ENCODE assay signal across 24 cellular contexts in the genomic region with DNA sequence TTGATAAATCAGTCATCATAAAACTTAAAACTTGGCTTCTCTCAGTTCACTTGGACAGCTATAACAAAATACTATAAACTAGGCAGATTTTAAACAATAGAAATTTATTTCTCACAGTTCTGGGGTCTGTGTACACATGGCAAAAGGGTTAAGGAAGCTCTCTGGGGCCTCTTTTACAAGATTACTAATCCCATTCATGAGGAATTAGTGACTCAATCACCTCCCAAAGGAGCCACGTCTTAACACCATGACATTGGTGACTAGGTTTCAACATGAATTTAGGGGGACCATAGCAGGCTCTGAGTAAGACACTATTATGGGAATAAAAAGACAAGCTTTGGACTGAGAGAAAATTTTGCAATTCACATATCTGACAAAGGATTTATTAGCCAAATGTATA.
"Had no signal": no experiment of that assay in that cellular context is flagged by ENCODE, and none has a peak within 500 bp of the region (broad histone marks: within the 10 kb centered on the region; RNA-seq: fewer than 3 reads in every experiment).

No MANE protein-coding gene starts in this region.

- H3K27ac ChIP-seq: hepatocyte, left ventricle myocardium inferior, ovary, right atrium auricular region, right lobe of liver, tibial nerve, uterus had no signal

- H3K9me3 Mint-ChIP-seq: nephron, type B pancreatic cell had no signal

- H3K4me3 ChIP-seq: hepatocyte, left ventricle myocardium inferior, lung, ovary, right atrium auricular region, right lobe of liver, smooth muscle cell, tibial nerve, uterus had no signal

- H3K27me3 ChIP-seq: hepatocyte, ovary, right atrium auricular region, right lobe of liver, tibial nerve, uterus had no signal

- H3K4me2 ChIP-seq: hepatocyte, smooth muscle cell had no signal

- H3K36me3 Mint-ChIP-seq: memory B cell; naive thymus-derived CD8-positive, alpha-beta T cell; stimulated activated memory B cell treated with anti-CD40 and anti-IgM and Interleukin-4, amounts not matched to agents 10 μg/mL and 1 μg/mL and 100 μg/mL, for 72 hours; type B pancreatic cell had no signal

- H3K27ac Mint-ChIP-seq: memory B cell; naive thymus-derived CD8-positive, alpha-beta T cell; nephron; progenitor cell of endocrine pancreas; stimulated activated memory B cell treated with anti-CD40 and anti-IgM and Interleukin-4, amounts not matched to agents 10 μg/mL and 1 μg/mL and 100 μg/mL, for 72 hours; stimulated activated naive CD8-positive, alpha-beta T cell treated with anti-CD3 and anti-CD28 coated beads, Interleukin-15, amount 100 ng/mL, for 72 hours; type B pancreatic cell had no signal

- H3K4me1 ChIP-seq: left ventricle myocardium inferior, right atrium auricular region, right lobe of liver, tibial nerve, uterus had no signal

- H3K79me2 ChIP-seq: hepatocyte had no signal

- H3K4me1 Mint-ChIP-seq: memory B cell; naive thymus-derived CD8-positive, alpha-beta T cell; stimulated activated memory B cell treated with anti-CD40 and anti-IgM and Interleukin-4, amounts not matched to agents 10 μg/mL and 1 μg/mL and 100 μg/mL, for 72 hours; stimulated activated naive CD8-positive, alpha-beta T cell treated with anti-CD3 and anti-CD28 coated beads, Interleukin-15, amount 100 ng/mL, for 72 hours had no signal

- H3K4me3 Mint-ChIP-seq: memory B cell; naive thymus-derived CD8-positive, alpha-beta T cell; nephron; neural crest cell; stimulated activated memory B cell treated with anti-CD40 and anti-IgM and Interleukin-4, amounts not matched to agents 10 μg/mL and 1 μg/mL and 100 μg/mL, for 72 hours; stimulated activated naive CD8-positive, alpha-beta T cell treated with anti-CD3 and anti-CD28 coated beads, Interleukin-15, amount 100 ng/mL, for 72 hours; type B pancreatic cell had no signal

- H3K36me3 ChIP-seq: left ventricle myocardium inferior, ovary, right atrium auricular region, right lobe of liver, tibial nerve, uterus had no signal

- H3K27me3 Mint-ChIP-seq: progenitor cell of endocrine pancreas; stimulated activated naive CD8-positive, alpha-beta T cell treated with anti-CD3 and anti-CD28 coated beads, Interleukin-15, amount 100 ng/mL, for 72 hours; type B pancreatic cell had no signal

- DNase-seq: islet precursor cell; left ventricle myocardium inferior; naive thymus-derived CD8-positive, alpha-beta T cell; ovary; right lobe of liver; stimulated activated CD4-positive, alpha-beta T cell treated with anti-CD3 and anti-CD28 coated beads, Interleukin-1b, Interleukin-23, amount 100 ng/mL, for 48 hours; stimulated activated CD4-positive, alpha-beta T cell treated with anti-CD3 and anti-CD28 coated beads, Interleukin-2, amount 100 ng/mL, for 48 hours; stimulated activated CD4-positive, alpha-beta T cell treated with anti-CD3 and anti-CD28 coated beads, Interleukin-4, amount 100 ng/mL, for 4 hours; stimulated activated CD8-positive, alpha-beta memory T cell treated with anti-CD3 and anti-CD28 coated beads, Interleukin-4, amount 100 ng/mL, for 48 hours; stimulated activated naive CD4-positive, alpha-beta T cell treated with Interleukin-2 at 50 U/mL for 16 hours; stimulated activated naive CD8-positive, alpha-beta T cell treated with anti-CD3 and anti-CD28 coated beads, Interleukin-15, amount 100 ng/mL, for 72 hours; substantia nigra; uterus had no signal

- ATAC-seq: naive thymus-derived CD8-positive, alpha-beta T cell; right lobe of liver; stimulated activated memory B cell treated with anti-CD40 and anti-IgM and Interleukin-4, amounts not matched to agents 10 μg/mL and 1 μg/mL and 100 μg/mL, for 72 hours; stimulated activated naive CD8-positive, alpha-beta T cell treated with anti-CD3 and anti-CD28 coated beads, Interleukin-15, amount 100 ng/mL, for 72 hours had no signal
